Comparison of ENCODE assay signal across 14 cellular contexts in the genomic region with DNA sequence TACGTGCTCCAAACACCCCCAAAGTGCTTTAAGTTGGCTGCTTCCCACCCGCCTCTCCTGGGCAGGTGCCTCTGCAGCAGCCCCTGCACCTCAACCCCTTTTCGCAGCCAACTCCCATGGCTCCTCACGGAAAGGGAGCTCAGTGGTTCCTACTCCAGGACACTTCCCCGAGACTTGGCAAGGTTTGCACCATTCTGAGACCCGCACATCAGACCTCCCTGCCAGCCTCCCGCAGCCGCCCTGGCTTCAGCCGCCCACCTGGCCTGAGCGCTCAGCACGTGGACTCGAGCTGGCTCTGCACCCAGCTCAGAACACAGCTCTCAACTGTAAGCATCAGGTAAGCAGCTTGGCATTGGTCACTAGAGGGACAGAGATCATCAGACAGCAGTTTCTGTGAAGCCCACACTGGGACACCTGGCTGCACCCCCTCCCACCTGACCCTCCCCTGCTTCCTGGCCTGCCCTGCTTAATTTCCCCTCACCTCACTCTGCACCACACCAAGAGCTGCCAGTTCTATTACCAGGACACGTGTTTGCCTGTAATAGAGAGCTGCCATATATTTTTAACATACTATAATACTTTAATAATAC. TPM values are rescaled to one million over a fixed set of nuclear protein-coding genes. Genes with fewer than 3 reads are reported as not detected.
A peak's percentile ranks its signal among the peaks of the same experiment; 100 is the strongest.
DNase-seq lines count a peak whose midpoint lies in the region; ATAC-seq and TF ChIP-seq lines count a peak whose summit lies in the region.
"Had no signal": no experiment of that assay in that cellular context is flagged by ENCODE, and none has a peak within 500 bp of the region (broad histone marks: within the 10 kb centered on the region; RNA-seq: fewer than 3 reads in every experiment).

No MANE protein-coding gene starts in this region.

- intact Hi-C loops in mucosa of descending colon (cut with DNase I, micrococcal nuclease), result no loop called here

- TF ChIP-seq CTCF in WERI-Rb-1 (IDR thresholded peaks at IDR 0.05; ENCODE audit: low read depth, low read length) (no peak), mucosa of descending colon (IDR thresholded peaks at IDR 0.05) (no peak)

- no peaks in the 10 kb centered on the region for H3K36me3 ChIP-seq in WERI-Rb-1
- H3K36me3 ChIP-seq in mucosa of descending colon (ENCODE audit: low read depth), result no peaks in the 10 kb centered on the region

- H3K9me3 ChIP-seq in WERI-Rb-1 (ENCODE audit: severe bottlenecking) (no peaks in the 10 kb centered on the region), mucosa of descending colon (no peaks in the 10 kb centered on the region)

- no peaks in the 10 kb centered on the region for H3K27me3 ChIP-seq in WERI-Rb-1 (ENCODE audit: insufficient read depth, low read depth, severe bottlenecking)

- H3K4me1 ChIP-seq in mucosa of descending colon (ENCODE audit: low read depth), result no peaks in the 10 kb centered on the region

- ATAC-seq in mucosa of descending colon (peak; percentile 19), GM18519 (IDR thresholded peaks at IDR 0.05; ENCODE audit: low FRiP score, unreplicated experiment) (no peak), HG03045 (IDR thresholded peaks at IDR 0.05; ENCODE audit: unreplicated experiment) (no peak)
- ATAC-seq: CD8-positive, alpha-beta T cell had no signal

- no peak overlapping the region for H3K4me3 ChIP-seq in WERI-Rb-1 (ENCODE audit: low read depth, low read length)
- no peak overlapping the region for H3K4me3 ChIP-seq in mucosa of descending colon

- DNase-seq in NCI-H82 (lab: John Stamatoyannopoulos, UW) (peak; percentile 18), NCI-H82 treated with DMSO at 0.1 percent for 48 hours (lab: John Stamatoyannopoulos, UW; ENCODE audit: unreplicated experiment) (no peak), NCI-H2029 treated with DMSO at 0.1 percent for 48 hours (lab: John Stamatoyannopoulos, UW) (peak; percentile 44), WERI-Rb-1 (peak; percentile 17), mucosa of descending colon (no peak), DMS153 (lab: John Stamatoyannopoulos, UW) (no peak)
- DNase-seq: CD8-positive, alpha-beta T cell; COR-L47; DND-41; GDM1; H9 had no signal

- H3K27ac ChIP-seq in WERI-Rb-1, result no peak overlapping the region
- H3K27ac ChIP-seq: 22Rv1 had no signal

RNA-seq across cellular contexts. Expression of a gene that starts 28.5 kb away (rescaled TPM):
- 100 to 1,000 TPM in 2 of 3 donors, 10 to 100 TPM in 1; 68.0 to 228 (median 135) TPM for total RNA-seq in mucosa of descending colon

Comparison
In these comparisons a context has a peak if more than half of its experiments do, and no peak if none do; other contexts are left out.
1. DNase-seq: peak in NCI-H82 (single experiment), NCI-H2029 treated with DMSO at 0.1 percent for 48 hours (single experiment) and WERI-Rb-1 (single experiment); none in NCI-H82 treated with DMSO at 0.1 percent for 48 hours (single experiment), mucosa of descending colon (0 of 3) and DMS153 (single experiment).